19 cellular contexts compared by ENCODE assay signal in the genomic region with DNA sequence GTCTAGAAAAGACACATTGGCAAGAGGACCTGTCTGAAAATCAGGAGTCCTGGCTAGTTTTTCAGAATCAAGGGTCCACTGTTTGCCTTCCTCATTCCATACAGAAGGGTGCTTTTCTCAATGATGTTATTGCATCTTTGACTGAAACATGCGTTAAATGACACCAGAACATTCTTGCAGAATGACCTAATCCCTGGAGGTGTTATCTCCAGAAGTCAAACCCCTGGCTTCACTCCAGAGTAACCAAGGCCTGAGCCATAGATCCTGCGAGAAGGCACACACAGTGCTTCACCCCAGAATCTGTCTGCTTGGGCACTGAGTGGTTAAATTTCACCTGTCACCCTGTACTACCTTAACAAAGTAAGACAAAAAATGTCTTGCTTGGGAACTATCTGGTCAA.
"Had no signal": no experiment of that assay in that cellular context is flagged by ENCODE, and none has a peak within 500 bp of the region (broad histone marks: within the 10 kb centered on the region; RNA-seq: fewer than 3 reads in every experiment).

No MANE protein-coding gene starts in this region.

- H3K27ac Mint-ChIP-seq: activated CD4-positive, alpha-beta memory T cell treated with anti-CD3 and anti-CD28 coated beads, Interleukin-2, amount 10 ng/mL, durations not matched to agents 7 days and 5 days; activated naive CD8-positive, alpha-beta T cell; naive thymus-derived CD4-positive, alpha-beta T cell; stimulated activated effector memory CD8-positive, alpha-beta T cell treated with anti-CD3 and anti-CD28 coated beads, Interleukin-12 subunit alpha, Interleukin-12 subunit beta, amount 100 ng/mL, for 72 hours; T-cell had no signal

- H3K27ac ChIP-seq: lower lobe of right lung, skin epidermis, tibial artery, VCaP had no signal

- H3K4me1 ChIP-seq: lower lobe of right lung, tibial artery had no signal

- H3K27me3 Mint-ChIP-seq: activated CD4-positive, alpha-beta memory T cell treated with anti-CD3 and anti-CD28 coated beads, Interleukin-2, amount 10 ng/mL, durations not matched to agents 7 days and 5 days; activated naive CD8-positive, alpha-beta T cell; T-cell had no signal

- ATAC-seq: left cardiac atrium; lower lobe of right lung; naive thymus-derived CD4-positive, alpha-beta T cell; stimulated activated effector memory CD8-positive, alpha-beta T cell treated with anti-CD3 and anti-CD28 coated beads, Interleukin-12 subunit alpha, Interleukin-12 subunit beta, amount 100 ng/mL, for 72 hours; T-cell had no signal

- H3K9me3 Mint-ChIP-seq: activated CD4-positive, alpha-beta memory T cell treated with anti-CD3 and anti-CD28 coated beads, Interleukin-2, amount 10 ng/mL, durations not matched to agents 7 days and 5 days; naive thymus-derived CD4-positive, alpha-beta T cell; T-cell had no signal

- DNase-seq: activated CD4-positive, alpha-beta memory T cell treated with anti-CD3 and anti-CD28 coated beads, Interleukin-2, amount 10 ng/mL, durations not matched to agents 7 days and 5 days; activated gamma-delta T cell; activated T-cell treated with anti-CD3 and anti-CD28 coated beads, Interleukin-2, amount 50 U/mL, for 48 hours; aorta; central memory CD4-positive, alpha-beta T cell; cortex of kidney; effector CD8-positive, alpha-beta T cell; hippocampal formation; left cardiac atrium; lower lobe of right lung; naive thymus-derived CD4-positive, alpha-beta T cell; posterior cingulate gyrus; T-cell; T1000; tibial artery had no signal

- H3K4me1 Mint-ChIP-seq: activated CD4-positive, alpha-beta memory T cell treated with anti-CD3 and anti-CD28 coated beads, Interleukin-2, amount 10 ng/mL, durations not matched to agents 7 days and 5 days; naive thymus-derived CD4-positive, alpha-beta T cell; stimulated activated effector memory CD8-positive, alpha-beta T cell treated with anti-CD3 and anti-CD28 coated beads, Interleukin-12 subunit alpha, Interleukin-12 subunit beta, amount 100 ng/mL, for 72 hours; T-cell had no signal

- H3K36me3 Mint-ChIP-seq: activated naive CD8-positive, alpha-beta T cell; naive thymus-derived CD4-positive, alpha-beta T cell; stimulated activated effector memory CD8-positive, alpha-beta T cell treated with anti-CD3 and anti-CD28 coated beads, Interleukin-12 subunit alpha, Interleukin-12 subunit beta, amount 100 ng/mL, for 72 hours; T-cell had no signal

- H3K9me3 ChIP-seq: lower lobe of right lung, tibial artery had no signal

- H3K27me3 ChIP-seq: tibial artery had no signal

- H3K36me3 ChIP-seq: lower lobe of right lung, tibial artery had no signal

- H3K4me3 Mint-ChIP-seq: activated CD4-positive, alpha-beta memory T cell treated with anti-CD3 and anti-CD28 coated beads, Interleukin-2, amount 10 ng/mL, durations not matched to agents 7 days and 5 days; activated naive CD8-positive, alpha-beta T cell; naive thymus-derived CD4-positive, alpha-beta T cell; stimulated activated effector memory CD8-positive, alpha-beta T cell treated with anti-CD3 and anti-CD28 coated beads, Interleukin-12 subunit alpha, Interleukin-12 subunit beta, amount 100 ng/mL, for 72 hours; T-cell had no signal

- H3K4me3 ChIP-seq: lower lobe of right lung, skin epidermis, tibial artery had no signal
